Comparison of ENCODE assay signal across 1 cellular context in genomic region chr7:159025161-159025779, GRCh38.
TF ChIP-seq lines count a peak whose summit lies in the region.

No MANE protein-coding gene starts in this region.

TF ChIP-seq in K562, 482 proteins besides CTCF, POLR2A, EP300 and RAD21:
- TF ChIP-seq BHLHE40 (IDR thresholded peaks at IDR 0.05; ENCODE audit: low read length) (peak; percentile 81), GATAD2A (IDR thresholded peaks at IDR 0.05) (no peak), POLR2H (tag; IDR thresholded peaks at IDR 0.05; ENCODE audit: low read depth) (no peak), NR2C2 (CRISPR knock-in tag; IDR thresholded peaks at IDR 0.05) (0 out of 2 replicates have a peak, but pooled peaks have one; percentile 53), NR2C2 (tag; IDR thresholded peaks at IDR 0.05) (peak; percentile 45; the same call in 1 of the 2 replicates), IRF1 (CRISPR knock-in tag; IDR thresholded peaks at IDR 0.05; ENCODE audit: borderline replicate concordance) (no peak), HES1 (IDR thresholded peaks at IDR 0.05; ENCODE audit: low read depth) (0 out of 2 replicates have a peak, but pooled peaks have one; percentile 41), CBFB (CRISPR knock-in tag; IDR thresholded peaks at IDR 0.05) (0 out of 2 replicates have a peak, but pooled peaks have one; percentile 27), NR2C1 (IDR thresholded peaks at IDR 0.05) (peak; percentile 61), NR2C1 (tag; IDR thresholded peaks at IDR 0.05) (peak; percentile 67), USF1 (CRISPR knock-in tag; IDR thresholded peaks at IDR 0.05) (peak; percentile 35; the same call in 1 of the 2 replicates), ZNF79 (CRISPR knock-in tag; IDR thresholded peaks at IDR 0.05; ENCODE audit: low read depth) (no peak), NR2F6 (CRISPR knock-in tag; IDR thresholded peaks at IDR 0.05) (no peak), MEIS2 (IDR thresholded peaks at IDR 0.05; ENCODE audit: partially characterized antibody) (peak; percentile 82), HBP1 (CRISPR knock-in tag; IDR thresholded peaks at IDR 0.05) (no peak), PBX2 (CRISPR knock-in tag; IDR thresholded peaks at IDR 0.05; ENCODE audit: low read depth) (no peak), PBX2 (tag; conservative IDR thresholded peaks at IDR 0.05; ENCODE audit: low read depth) (peak; percentile 60), PKNOX1 (IDR thresholded peaks at IDR 0.05) (peak; percentile 24; the same call in 1 of the 2 replicates), USF2 (CRISPR knock-in tag; IDR thresholded peaks at IDR 0.05) (peak; percentile 30; the same call in 1 of the 2 replicates), ZBTB26 (CRISPR knock-in tag; IDR thresholded peaks at IDR 0.05) (no peak)
